Comparison of ENCODE assay signal across 16 cellular contexts in genomic region chr19:6721773-6722172, GRCh38. TPM values are rescaled to one million over a fixed set of nuclear protein-coding genes. Genes with fewer than 3 reads are reported as not detected.
A peak's percentile ranks its signal among the peaks of the same experiment; 100 is the strongest.
DNase-seq lines count a peak whose midpoint lies in the region; ATAC-seq, FAIRE-seq and TF ChIP-seq lines count a peak whose summit lies in the region.
"Had no signal": no experiment of that assay in that cellular context is flagged by ENCODE, and none has a peak within 500 bp of the region (broad histone marks: within the 10 kb centered on the region; RNA-seq: fewer than 3 reads in every experiment).

No MANE protein-coding gene starts in this region.

- H3K27ac ChIP-seq in GM12878 (ENCODE audit: control insufficient read depth, insufficient read depth) (peak overlapping the region; percentile 60), pancreas (peak overlapping the region in 3 of 4 donors; percentile 62 to 86 (median 82))

- SMC1A ChIA-PET in GM12878 (lab: Charles Lee; ENCODE audit: uncharacterized antibody, unreplicated experiment), result interaction anchor here (1.0 to 2.3 kb wide), 6 partner anchors 14 to 60 kb away, joined by 3 to 7 read pairs (median 5); partner anchors contain the start of gene TNFSF14

- H3K36me3 ChIP-seq in GM12878 (ENCODE audit: control insufficient read depth in 2 of 2, insufficient read depth in 2 of 2, low read length in 1 of 2) (no peaks in the 10 kb centered on the region), pancreas (no peaks in the 10 kb centered on the region)
- H3K36me3 ChIP-seq: MG63 had no signal

- H3K4me3 ChIP-seq in GM12878 (0 out of 2 replicates have a peak overlapping the region, but pooled peaks have one; percentile 4), pancreas (no peak overlapping the region)
- H3K4me3 ChIP-seq: MG63 had no signal

- no TSS peak for BruUV-seq in GM12878 (replicated peaks; lab: Mats Ljungman, UMichigan)

- H3K9me3 ChIP-seq in GM12878 (replicated peaks; ENCODE audit: control insufficient read depth, insufficient read depth, low read length), result no peaks in the 10 kb centered on the region
- no peaks in the 10 kb centered on the region for H3K9me3 ChIP-seq in pancreas
- H3K9me3 ChIP-seq: MG63, SK-N-SH had no signal

- DNase-seq in GM12892 (ENCODE audit: insufficient read length), result no peak
- no peak for DNase-seq in GM12878 (ENCODE audit: low read depth, low spot score)
- no peak for DNase-seq in pancreas
- no peak for DNase-seq in HuH-7 (ENCODE audit: low spot score)
- DNase-seq in RPMI8226, result no peak
- no peak for DNase-seq in NCI-H1930 (lab: John Stamatoyannopoulos, UW)
- DNase-seq: CD8-positive, alpha-beta T cell; cortex of kidney; MG63; NCI-H2171 treated with DMSO at 0.1 percent for 48 hours; NK-92 treated with Interleukin-12 subunit alpha and Interleukin-12 subunit beta, amount 100 ng/mL, for 24 hours; SK-N-SH; stimulated activated CD4-positive, alpha-beta T cell treated with anti-CD3 and anti-CD28 coated beads, Interleukin-4, amount 100 ng/mL, for 4 hours; stimulated activated naive CD8-positive, alpha-beta T cell treated with anti-CD3 and anti-CD28 coated beads, Interleukin-15, Interleukin-2, amounts not matched to agents 100 U/mL and 50 U/mL, for 24 hours had no signal

- H3K4me1 ChIP-seq in GM12878 (ENCODE audit: control insufficient read depth, insufficient read depth, low read length) (peaks cover 32% of the 10 kb centered on the region), pancreas (peaks cover 7 to 58% (median 39%) of the 10 kb centered on the region in 3 donors)

- RAD21 ChIA-PET in GM12878 (lab: Charles Lee; ENCODE audit: unreplicated experiment), result interaction anchor here (0.9 to 2.3 kb wide), 4 partner anchors 16 to 400 kb away, joined by 3 to 11 read pairs (median 3); partner anchors contain the start of gene GPR108

- intact Hi-C loops in GM12878 (cut with micrococcal nuclease; ENCODE audit: unreplicated experiment) (no loop called here), pancreas (cut with DNase I) (no loop called here)

- TF ChIP-seq RAD21 in GM12878 (IDR thresholded peaks at IDR 0.05; ENCODE audit: insufficient read depth, low read depth, low read length), result no peak

- peak overlapping the region; percentile 52 for H3K4me2 ChIP-seq in GM12878 (ENCODE audit: control insufficient read depth, insufficient read depth)
- H3K4me2 ChIP-seq: SK-N-SH had no signal

- WGBS in GM12878 (ENCODE audit: insufficient coverage, insufficient replicate concordance, low lambda C conversion rate, missing lambda C conversion rate), result 25% methylated on average over 5 of the region's 5 CpGs
- WGBS in pancreas, 2 donors, result 63 to 65% methylated on average over 5 of the region's 5 CpGs

- FAIRE-seq in GM12892 (lab: Jason Lieb, UNC), result peak; percentile 68
- no peak for FAIRE-seq in GM12878 (lab: Jason Lieb, UNC)
- no peak for FAIRE-seq in pancreas (lab: Jason Lieb, UNC)
- FAIRE-seq: G401.6 had no signal

- H3K9ac ChIP-seq in GM12878 (ENCODE audit: control insufficient read depth, insufficient read depth, low read length), result peak overlapping the region; percentile 18
- H3K9ac ChIP-seq: SK-N-SH had no signal

- POLR2A ChIA-PET in GM12878 (lab: Charles Lee), result interaction anchor here (0.6 to 1.0 kb wide), 5 partner anchors 15 to 639 kb away, joined by 3 to 5 read pairs (median 3); partner anchors contain the start of gene GPR108

- no peaks in the 10 kb centered on the region for H3K27me3 ChIP-seq in GM12878 (replicated peaks in 1 of 2; ENCODE audit: control insufficient read depth in 2 of 2, insufficient read depth in 2 of 2, low read length in 1 of 2)
- H3K27me3 ChIP-seq in pancreas, result no peaks in the 10 kb centered on the region
- H3K27me3 ChIP-seq: MG63 had no signal

- in situ Hi-C loops in GM12878 (cut with MboI), result no loop called here

- H3K79me2 ChIP-seq in GM12878 (ENCODE audit: control insufficient read depth, insufficient read depth, low read length), result no peaks in the 10 kb centered on the region

- H4K20me1 ChIP-seq in GM12878 (ENCODE audit: control insufficient read depth, insufficient read depth), result no peaks in the 10 kb centered on the region

- TF ChIP-seq CTCF in GM12878 (IDR thresholded peaks at IDR 0.05 in 2 of 3, conservative IDR thresholded peaks at IDR 0.05 in 1 of 3; ENCODE audit: control insufficient read depth in 2 of 3, extremely low read depth in 1 of 3, insufficient read depth in 1 of 3, low read depth in 3 of 3, low read length in 3 of 3), result no peak
- no peak for TF ChIP-seq CTCF in pancreas (IDR thresholded peaks at IDR 0.05)

- ATAC-seq in HG02852 (IDR thresholded peaks at IDR 0.05; ENCODE audit: unreplicated experiment) (peak; percentile 54), GM12878 (peak; percentile 86), pancreas (peak in 1 of 4 donors; percentile 6)
- ATAC-seq: CD8-positive, alpha-beta T cell; stimulated activated naive CD8-positive, alpha-beta T cell treated with anti-CD3 and anti-CD28 coated beads, Interleukin-15, Interleukin-2, amounts not matched to agents 100 U/mL and 50 U/mL, for 24 hours had no signal

- CTCF ChIA-PET in GM12878 (lab: Yijun Ruan, JAX), result interaction anchor here (0.6 to 2.3 kb wide), 5 partner anchors 15 to 158 kb away, joined by 3 to 18 read pairs (median 4); partner anchors contain the start of gene GPR108

- peak overlapping the region; percentile 38 for H2AFZ ChIP-seq in GM12878 (ENCODE audit: control insufficient read depth, low read depth, low read length)

- TF ChIP-seq POLR2A in GM12892 (IDR thresholded peaks at IDR 0.05; ENCODE audit: low read depth, low read length) (no peak), GM12878 (IDR thresholded peaks at IDR 0.05; ENCODE audit: low read depth, low read length) (no peak)

- no peak for TF ChIP-seq EP300 in GM12878 (IDR thresholded peaks at IDR 0.05; ENCODE audit: borderline replicate concordance in 1 of 2, control insufficient read depth in 1 of 2, low read depth in 2 of 2, low read length in 2 of 2)

RNA-seq across cellular contexts. Expression of gene C3, which starts 1.3 kb away (rescaled TPM):
- polyA plus RNA-seq in GM12892 (2012; ENCODE audit: missing spikeins), result 1.4 TPM
- 3.1 and 4.3 TPM in 2 replicates for total RNA-seq in GM12878 (2013; cell fraction: nucleolus; rRNA removed)
- total RNA-seq in GM12878 (2014; rRNA removed) (0.28 and 1.6 TPM in 2 replicates), GM12878 (2014; rRNA removed; fragmentation: Illumina TruSeq; extraction: Trizol) (0.54 and 1.1 TPM in 2 replicates), GM12878 (2021) (5.9 and 6.7 TPM in 2 replicates), pancreas (1,000 to 10,000 TPM in 2 of 6 donors, 100 to 1,000 TPM in 3, 10 to 100 TPM in 1; 67.7 to 3,753 (median 558) TPM)
- polyA plus RNA-seq in GM12878 (2011; ENCODE audit: low read depth), result not detected
- polyA plus RNA-seq in GM12878 (2011; rRNA removed) (1.1 and 1.9 TPM in 2 replicates), GM12878 (2014; fragmentation: Illumina TruSeq; extraction: Trizol) (0.79 and 3.0 TPM in 2 replicates), GM12878 (2014; fragmentation: Nextera tagmentation; extraction: Ambion mirVana) (1 to 10 TPM in 1 of 2 experiments, under 1 TPM in 1; 0.64 to 2.7 TPM), GM12878 (2014; rRNA removed) (0.95 and 2.2 TPM in 2 replicates), GM12878 (2016; fragmentation: Nextera tagmentation; extraction: Ambion mirVana) (under 1 TPM; 0.20 to 0.25 TPM), pancreas (1,000 to 10,000 TPM in 1 of 2 donors, 100 to 1,000 TPM in 1; 447 to 1,383 TPM)
- 1.5 and 1.9 TPM in 2 replicates for polyA plus RNA-seq in GM12878 (2011; cell fraction: cytosol; rRNA removed)
- polyA plus RNA-seq in GM12878 (2011; cell fraction: nucleus; rRNA removed), result 1.9 and 2.6 TPM in 2 replicates
- polyA plus RNA-seq in GM12878 (2012), result 0.30 and 0.48 TPM in 2 replicates
- polyA minus RNA-seq in GM12878 (2011; rRNA and poly(A)+ RNA removed), result 2.0 and 2.3 TPM in 2 replicates
- polyA minus RNA-seq in GM12878 (2011; cell fraction: cytosol; rRNA and poly(A)+ RNA removed), result 48.6 and 52.2 TPM in 2 replicates
- 4.1 and 16.8 TPM in 2 replicates for polyA minus RNA-seq in GM12878 (2011; cell fraction: nucleus; rRNA and poly(A)+ RNA removed)
- total RNA-seq: CD8-positive, alpha-beta T cell had no signal

RNA-seq across cellular contexts. Expression of gene GPR108, which starts 15.6 kb away (rescaled TPM):
- 31.2 TPM for polyA plus RNA-seq in GM12892 (2012; ENCODE audit: missing spikeins)
- total RNA-seq in GM12878 (2013; cell fraction: nucleolus; rRNA removed), result 37.2 and 42.9 TPM in 2 replicates
- 63.1 and 67.7 TPM in 2 replicates for total RNA-seq in GM12878 (2014; rRNA removed)
- 42.7 and 43.8 TPM in 2 replicates for total RNA-seq in GM12878 (2014; rRNA removed; fragmentation: Illumina TruSeq; extraction: Trizol)
- total RNA-seq in GM12878 (2021), result 64.7 and 71.0 TPM in 2 replicates
- polyA plus RNA-seq in GM12878 (2011; ENCODE audit: low read depth), result 17.1 TPM
- 33.6 and 56.2 TPM in 2 replicates for polyA plus RNA-seq in GM12878 (2011; rRNA removed)
- 81.3 and 87.6 TPM in 2 replicates for polyA plus RNA-seq in GM12878 (2011; cell fraction: cytosol; rRNA removed)
- 178 and 218 TPM in 2 replicates for polyA plus RNA-seq in GM12878 (2011; cell fraction: nucleus; rRNA removed)
- polyA plus RNA-seq in GM12878 (2012), result 53.1 and 59.7 TPM in 2 replicates
- polyA plus RNA-seq in GM12878 (2014; fragmentation: Illumina TruSeq; extraction: Trizol), result 28.9 and 56.1 TPM in 2 replicates
- polyA plus RNA-seq in GM12878 (2014; fragmentation: Nextera tagmentation; extraction: Ambion mirVana), result 10 to 100 TPM in 1 of 2 experiments, 1 to 10 TPM in 1; 4.4 to 17.6 TPM
- polyA plus RNA-seq in GM12878 (2014; rRNA removed), result 81.1 and 87.2 TPM in 2 replicates
- polyA plus RNA-seq in GM12878 (2016; fragmentation: Nextera tagmentation; extraction: Ambion mirVana), result 10 to 100 TPM; 57.9 to 63.1 TPM
- polyA minus RNA-seq in GM12878 (2011; rRNA and poly(A)+ RNA removed), result 74.5 TPM in 2 replicates
- polyA minus RNA-seq in GM12878 (2011; cell fraction: cytosol; rRNA and poly(A)+ RNA removed), result 17.3 and 27.0 TPM in 2 replicates
- polyA minus RNA-seq in GM12878 (2011; cell fraction: nucleus; rRNA and poly(A)+ RNA removed), result 32.6 and 40.9 TPM in 2 replicates
- total RNA-seq in pancreas, result 10 to 100 TPM; 46.1 to 62.6 (median 52.0) TPM
- polyA plus RNA-seq in pancreas, result 100 to 1,000 TPM; 108 to 154 TPM

RNA-seq across cellular contexts. Expression of gene TRIP10, which starts 17.7 kb away (rescaled TPM):
- 47.2 TPM for polyA plus RNA-seq in GM12892 (2012; ENCODE audit: missing spikeins)
- 35.0 and 37.1 TPM in 2 replicates for total RNA-seq in GM12878 (2013; cell fraction: nucleolus; rRNA removed)
- total RNA-seq in GM12878 (2014; rRNA removed) (34.6 and 39.5 TPM in 2 replicates), GM12878 (2014; rRNA removed; fragmentation: Illumina TruSeq; extraction: Trizol) (28.1 and 28.5 TPM in 2 replicates), GM12878 (2021) (48.6 and 52.7 TPM in 2 replicates), pancreas (10 to 100 TPM; 16.4 to 36.8 (median 21.9) TPM)
- polyA plus RNA-seq in GM12878 (2011; ENCODE audit: low read depth), result 18.9 TPM
- polyA plus RNA-seq in GM12878 (2011; rRNA removed) (30.1 and 44.0 TPM in 2 replicates), GM12878 (2014; fragmentation: Illumina TruSeq; extraction: Trizol) (34.7 and 38.5 TPM in 2 replicates), GM12878 (2014; fragmentation: Nextera tagmentation; extraction: Ambion mirVana) (1 to 10 TPM in 1 of 2 experiments, under 1 TPM in 1; 0.79 to 2.2 TPM), GM12878 (2014; rRNA removed) (54.5 and 56.3 TPM in 2 replicates), GM12878 (2016; fragmentation: Nextera tagmentation; extraction: Ambion mirVana) (10 to 100 TPM; 26.6 to 30.4 TPM), pancreas (100 to 1,000 TPM in 1 of 2 donors, 10 to 100 TPM in 1; 92.1 to 102 TPM)
- 35.9 and 44.6 TPM in 2 replicates for polyA plus RNA-seq in GM12878 (2011; cell fraction: cytosol; rRNA removed)
- 86.8 and 103 TPM in 2 replicates for polyA plus RNA-seq in GM12878 (2011; cell fraction: nucleus; rRNA removed)
- 42.0 and 53.2 TPM in 2 replicates for polyA plus RNA-seq in GM12878 (2012)
- 18.0 and 29.1 TPM in 2 replicates for polyA minus RNA-seq in GM12878 (2011; rRNA and poly(A)+ RNA removed)
- polyA minus RNA-seq in GM12878 (2011; cell fraction: cytosol; rRNA and poly(A)+ RNA removed), result 17.6 and 19.0 TPM in 2 replicates
- 16.3 and 21.9 TPM in 2 replicates for polyA minus RNA-seq in GM12878 (2011; cell fraction: nucleus; rRNA and poly(A)+ RNA removed)

RNA-seq across cellular contexts. Expression of gene SH2D3A, which starts 45.5 kb away (rescaled TPM):
- 4.0 TPM for polyA plus RNA-seq in GM12892 (2012; ENCODE audit: missing spikeins)
- 22.3 and 28.0 TPM in 2 replicates for total RNA-seq in GM12878 (2013; cell fraction: nucleolus; rRNA removed)
- total RNA-seq in GM12878 (2014; rRNA removed), result 16.8 and 20.6 TPM in 2 replicates
- 6.0 and 8.7 TPM in 2 replicates for total RNA-seq in GM12878 (2014; rRNA removed; fragmentation: Illumina TruSeq; extraction: Trizol)
- total RNA-seq in GM12878 (2021), result 18.8 and 20.6 TPM in 2 replicates
- 3.4 TPM for polyA plus RNA-seq in GM12878 (2011; ENCODE audit: low read depth)
- 4.9 and 6.6 TPM in 2 replicates for polyA plus RNA-seq in GM12878 (2011; rRNA removed)
- 9.7 and 13.5 TPM in 2 replicates for polyA plus RNA-seq in GM12878 (2011; cell fraction: cytosol; rRNA removed)
- polyA plus RNA-seq in GM12878 (2011; cell fraction: nucleus; rRNA removed), result 23.6 and 26.4 TPM in 2 replicates
- polyA plus RNA-seq in GM12878 (2012), result 9.2 and 9.4 TPM in 2 replicates
- polyA plus RNA-seq in GM12878 (2014; fragmentation: Illumina TruSeq; extraction: Trizol), result 3.4 and 7.7 TPM in 2 replicates
- polyA plus RNA-seq in GM12878 (2014; fragmentation: Nextera tagmentation; extraction: Ambion mirVana), result 1 to 10 TPM in 1 of 2 experiments, under 1 TPM in 1; 0.77 to 1.4 TPM
- polyA plus RNA-seq in GM12878 (2014; rRNA removed), result 24.4 and 24.7 TPM in 2 replicates
- polyA plus RNA-seq in GM12878 (2016; fragmentation: Nextera tagmentation; extraction: Ambion mirVana), result 10 to 100 TPM; 10.3 to 12.9 TPM
- 5.2 and 14.0 TPM in 2 replicates for polyA minus RNA-seq in GM12878 (2011; rRNA and poly(A)+ RNA removed)
- polyA minus RNA-seq in GM12878 (2011; cell fraction: cytosol; rRNA and poly(A)+ RNA removed), result 2.8 and 4.4 TPM in 2 replicates
- polyA minus RNA-seq in GM12878 (2011; cell fraction: nucleus; rRNA and poly(A)+ RNA removed), result 12.5 and 12.8 TPM in 2 replicates
- 10 to 100 TPM; 10.1 to 19.6 (median 13.5) TPM for total RNA-seq in pancreas
- polyA plus RNA-seq in pancreas, result 10 to 100 TPM; 31.9 to 33.0 TPM

RNA-seq across cellular contexts. Expression of gene VAV1, which starts 50.7 kb away (rescaled TPM):
- polyA plus RNA-seq in GM12892 (2012; ENCODE audit: missing spikeins), result 30.2 TPM
- total RNA-seq in GM12878 (2013; cell fraction: nucleolus; rRNA removed), result 110 and 115 TPM in 2 replicates
- total RNA-seq in GM12878 (2014; rRNA removed), result 46.4 and 50.7 TPM in 2 replicates
- total RNA-seq in GM12878 (2014; rRNA removed; fragmentation: Illumina TruSeq; extraction: Trizol), result 39.9 and 44.5 TPM in 2 replicates
- 65.4 and 76.8 TPM in 2 replicates for total RNA-seq in GM12878 (2021)
- polyA plus RNA-seq in GM12878 (2011; ENCODE audit: low read depth), result 25.3 TPM
- 21.9 and 36.9 TPM in 2 replicates for polyA plus RNA-seq in GM12878 (2011; rRNA removed)
- polyA plus RNA-seq in GM12878 (2011; cell fraction: cytosol; rRNA removed), result 34.2 and 36.5 TPM in 2 replicates
- 72.6 and 89.0 TPM in 2 replicates for polyA plus RNA-seq in GM12878 (2011; cell fraction: nucleus; rRNA removed)
- polyA plus RNA-seq in GM12878 (2012), result 40.7 and 41.8 TPM in 2 replicates
- 31.2 and 47.2 TPM in 2 replicates for polyA plus RNA-seq in GM12878 (2014; fragmentation: Illumina TruSeq; extraction: Trizol)
- 1 to 10 TPM; 1.6 to 4.3 TPM for polyA plus RNA-seq in GM12878 (2014; fragmentation: Nextera tagmentation; extraction: Ambion mirVana)
- 48.5 and 52.7 TPM in 2 replicates for polyA plus RNA-seq in GM12878 (2014; rRNA removed)
- 10 to 100 TPM; 15.0 to 15.9 TPM for polyA plus RNA-seq in GM12878 (2016; fragmentation: Nextera tagmentation; extraction: Ambion mirVana)
- 51.5 and 71.1 TPM in 2 replicates for polyA minus RNA-seq in GM12878 (2011; rRNA and poly(A)+ RNA removed)
- polyA minus RNA-seq in GM12878 (2011; cell fraction: cytosol; rRNA and poly(A)+ RNA removed), result 14.2 and 18.7 TPM in 2 replicates
- polyA minus RNA-seq in GM12878 (2011; cell fraction: nucleus; rRNA and poly(A)+ RNA removed), result 61.3 and 87.1 TPM in 2 replicates
- 1 to 10 TPM in 3 of 6 donors, under 1 TPM in 3; 0.23 to 7.3 (median 1.7) TPM for total RNA-seq in pancreas
- polyA plus RNA-seq in pancreas, result 1 to 10 TPM; 1.0 to 1.4 TPM

Comparison
In these comparisons a context has a peak if more than half of its experiments do, and no peak if none do; other contexts are left out.
1. RNA of gene C3, which starts 1.3 kb away (total RNA-seq): 67.7 to 3,753 TPM in pancreas; 0.28 to 6.7 TPM in GM12878; every median in the first group is over 4 times any median in the second.